ENCODE assay signal across 13 cellular contexts in genomic region chr19:48186541-48186991, GRCh38. TPM values are rescaled to one million over a fixed set of nuclear protein-coding genes. Genes with fewer than 3 reads are reported as not detected.
A peak's percentile ranks its signal among the peaks of the same experiment; 100 is the strongest.
DNase-seq lines count a peak whose midpoint lies in the region; ATAC-seq and TF ChIP-seq lines count a peak whose summit lies in the region.
"Had no signal": no experiment of that assay in that cellular context is flagged by ENCODE, and none has a peak within 500 bp of the region (broad histone marks: within the 10 kb centered on the region; RNA-seq: fewer than 3 reads in every experiment).

No MANE protein-coding gene starts in this region.

- H3K4me3 ChIP-seq in NB4 (ENCODE audit: low read depth, low read length): no peak overlapping the region
- H3K4me3 ChIP-seq in PC-9: no peak overlapping the region

- H3K36me3 ChIP-seq in PC-9 (ENCODE audit: low read depth): peaks cover 2% of the 10 kb centered on the region; the same call in 1 of the 2 replicates

- H3F3A ChIP-seq in PC-9 (ENCODE audit: insufficient read depth, low read depth): no peaks in the 10 kb centered on the region; the same call in none of the 2 replicates

- no peaks in the 10 kb centered on the region for H3K79me2 ChIP-seq in PC-9 (ENCODE audit: low read depth)

- POLR2A ChIA-PET in PC-9 (lab: Charles Lee; ENCODE audit: unreplicated experiment): interaction anchor here (0.7 kb wide), 1 partner anchor 26 kb away, joined by 7 read pairs; no protein-coding TSS in a partner anchor

- DNase-seq in NB4 (ENCODE audit: low read depth) (peak; percentile 86), sciatic nerve (ENCODE audit: low spot score) (peak; percentile 27), midbrain (lab: John Stamatoyannopoulos, UW) (no peak), PC-9 (no peak)
- DNase-seq: activated CD4-positive, alpha-beta T cell treated with anti-CD3 and anti-CD28 coated beads, Interleukin-2, amount 50 U/mL, for 4 hours; activated gamma-delta T cell treated with Interleukin-2 at 50 U/mL for 16 hours; dermis blood vessel endothelial cell; NCI-H1092; NCI-H446 treated with DMSO at 0.1 percent for 48 hours; T-helper 2 cell had no signal

- intact Hi-C loops in sciatic nerve (cut with DNase I): no loop called here
- intact Hi-C loops in PC-9 (cut with micrococcal nuclease; ENCODE audit: unreplicated experiment): no loop called here

- TF ChIP-seq POLR2A in GM18526 (IDR thresholded peaks at IDR 0.05; ENCODE audit: extremely low read depth, insufficient read length) (peak; percentile 23), NB4 (IDR thresholded peaks at IDR 0.05; ENCODE audit: extremely low read depth, insufficient read length) (no peak)

- H3K9me3 ChIP-seq in PC-9 (ENCODE audit: insufficient read depth, low read depth): 0 out of 2 replicates have a peak, but pooled peaks cover 1% of the 10 kb centered on the region

- no peaks in the 10 kb centered on the region for H3K4me1 ChIP-seq in PC-9 (replicated peaks; ENCODE audit: insufficient read depth)

- CTCF ChIA-PET in PC-9 (lab: Charles Lee): no interaction called here

- ATAC-seq in GM21619 (IDR thresholded peaks at IDR 0.05; ENCODE audit: unreplicated experiment) (peak; percentile 55), sciatic nerve (no peak), HG03159 (IDR thresholded peaks at IDR 0.05; ENCODE audit: unreplicated experiment) (no peak)

- H3K4me2 ChIP-seq in PC-9: no peak overlapping the region

- H3K27ac ChIP-seq in PC-9: no peak overlapping the region

- no peak overlapping the region for H2AFZ ChIP-seq in PC-9

- no TSS peak for BruUV-seq in PC-9 (replicated peaks; lab: Mats Ljungman, UMichigan)

- TF ChIP-seq CTCF in NB4 (IDR thresholded peaks at IDR 0.05; ENCODE audit: low read depth, low read length) (no peak), PC-9 (conservative IDR thresholded peaks at IDR 0.05) (no peak)

- H3K9me2 ChIP-seq in PC-9 (ENCODE audit: insufficient read depth): no peaks in the 10 kb centered on the region

- no peaks in the 10 kb centered on the region for H3K27me3 ChIP-seq in PC-9 (ENCODE audit: insufficient read depth, low read depth)

- peaks cover 5% of the 10 kb centered on the region; the same call in 1 of the 2 replicates for H4K20me1 ChIP-seq in PC-9 (ENCODE audit: insufficient read depth)

RNA-seq across cellular contexts. Expression of gene ZSWIM9, which starts 16.1 kb away (rescaled TPM):
- total RNA-seq in sciatic nerve (10.7 TPM), PC-9 (2021) (8.3 and 12.0 TPM in 2 replicates)

RNA-seq across cellular contexts. Expression of gene LIG1, which starts 16.4 kb away (rescaled TPM):
- 16.9 TPM for total RNA-seq in sciatic nerve
- total RNA-seq in PC-9 (2021): 109 and 116 TPM in 2 replicates

Comparison
In these comparisons a context has a peak if more than half of its experiments do, and no peak if none do; other contexts are left out.
1. DNase-seq: peak in NB4 (single experiment) and sciatic nerve (single experiment); none in midbrain (single experiment) and PC-9 (0 of 2).